In the genomic region with DNA sequence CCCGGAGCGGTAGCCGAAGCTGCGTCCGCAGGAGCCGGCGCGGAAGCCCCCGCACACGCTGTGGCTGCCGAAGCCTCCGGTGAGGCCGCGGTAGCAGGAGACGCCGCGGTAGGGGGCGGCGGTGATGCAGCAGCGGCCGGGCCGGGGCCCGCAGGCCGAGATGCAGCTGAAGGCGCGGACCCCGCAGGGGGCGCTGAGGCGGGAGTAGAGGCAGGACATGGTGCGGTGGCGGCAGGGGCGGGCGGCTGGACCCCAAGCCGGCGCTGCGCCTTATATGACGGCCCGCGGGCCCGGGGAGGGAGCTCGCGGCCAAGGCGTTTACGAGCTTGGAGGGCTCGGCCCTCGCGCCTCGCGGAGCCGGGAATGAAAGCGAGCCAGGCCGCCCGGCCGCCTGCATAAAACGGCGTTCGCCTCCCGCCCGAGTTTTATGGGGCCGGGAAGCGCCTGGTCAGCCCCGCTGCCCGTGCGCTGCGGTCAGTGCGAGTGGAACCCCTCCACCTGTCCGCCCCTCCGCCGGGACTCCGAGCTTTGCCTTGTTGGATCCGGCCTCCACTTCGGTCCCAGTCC, we compare ENCODE assay signal across 15 cellular contexts. TPM values are rescaled to one million over a fixed set of nuclear protein-coding genes. Genes with fewer than 3 reads are reported as not detected.
A peak's percentile ranks its signal among the peaks of the same experiment; 100 is the strongest.
DNase-seq lines count a peak whose midpoint lies in the region; ATAC-seq and TF ChIP-seq lines count a peak whose summit lies in the region.
"Had no signal": no experiment of that assay in that cellular context is flagged by ENCODE, and none has a peak within 500 bp of the region (broad histone marks: within the 10 kb centered on the region; RNA-seq: fewer than 3 reads in every experiment).

No MANE protein-coding gene starts in this region.

- CTCF ChIA-PET in AG04450 (lab: Charles Lee), result interaction anchor here (1.1 to 3.0 kb wide), 4 partner anchors 20 to 101 kb away, joined by 3 to 15 read pairs (median 6); no protein-coding TSS in a partner anchor

- H3K27ac Mint-ChIP-seq in glutamatergic neuron (ENCODE audit: unreplicated experiment) (no peak overlapping the region), neural crest cell (ENCODE audit: unreplicated experiment) (no peak overlapping the region)
- H3K27ac Mint-ChIP-seq: effector memory CD8-positive, alpha-beta T cell had no signal

- H3K36me3 ChIP-seq in RWPE2 (ENCODE audit: low read depth), result no peaks in the 10 kb centered on the region
- H3K36me3 ChIP-seq: BLaER1, SJSA1 had no signal

- POLR2A ChIA-PET in AG04450 (lab: Yijun Ruan, JAX), result interaction anchor here (1.5 kb wide), 1 partner anchor 14 kb away, joined by 7 read pairs; no protein-coding TSS in a partner anchor

- H3K4me3 ChIP-seq in AG04450 (ENCODE audit: low read depth, low read length), result peak overlapping the region; percentile 17; the same call in 1 of the 2 replicates
- H3K4me3 ChIP-seq in RWPE2 (ENCODE audit: severe bottlenecking), result no peak overlapping the region
- H3K4me3 ChIP-seq: BLaER1, lung, SJSA1 had no signal

- H3K27ac ChIP-seq in AG04450 (ENCODE audit: low read depth, low read length) (no peak overlapping the region), RWPE2 (ENCODE audit: poor library complexity, severe bottlenecking) (no peak overlapping the region), caudate nucleus (ENCODE audit: low read depth, low read length) (no peak overlapping the region)
- H3K27ac ChIP-seq: BLaER1, SJSA1 had no signal

- H3K4me1 Mint-ChIP-seq in glutamatergic neuron (ENCODE audit: low read depth, unreplicated experiment) (peaks cover 7% of the 10 kb centered on the region), neural crest cell (peaks cover 15% of the 10 kb centered on the region)

- H3K9me3 ChIP-seq in AG04450 (ENCODE audit: control insufficient read depth, insufficient read depth, low read length), result peaks cover 7% of the 10 kb centered on the region
- no peaks in the 10 kb centered on the region for H3K9me3 ChIP-seq in RWPE2 (ENCODE audit: severe bottlenecking)
- H3K9me3 ChIP-seq: SJSA1 had no signal

- DNase-seq in AG04450 (ENCODE audit: low read depth, low spot score) (no peak), RWPE2 (ENCODE audit: low spot score) (peak; percentile 35), glutamatergic neuron (peak; percentile 68), neural crest cell (ENCODE audit: low read depth, low spot score) (peak; percentile 40), caudate nucleus (lab: John Stamatoyannopoulos, UW) (no peak), NCI-H1105 treated with DMSO at 0.1 percent for 48 hours (lab: John Stamatoyannopoulos, UW) (no peak)
- no peak for DNase-seq in activated effector memory CD4-positive, alpha-beta T cell treated with anti-CD3 and anti-CD28 coated beads, Interleukin-2, amount 50 U/mL, for 16 hours
- DNase-seq: activated CD4-positive, alpha-beta T cell treated with anti-CD3 and anti-CD28 coated beads, Interleukin-2, amount 10 ng/mL, durations not matched to agents 24 days and 14 days; activated naive CD4-positive, alpha-beta T cell; effector memory CD8-positive, alpha-beta T cell; NCI-H510A treated with DMSO at 0.1 percent for 48 hours had no signal

- H3K27me3 Mint-ChIP-seq in glutamatergic neuron (ENCODE audit: unreplicated experiment) (peaks cover 7% of the 10 kb centered on the region), neural crest cell (ENCODE audit: low read depth) (peaks cover 65% of the 10 kb centered on the region)

- H3K4me1 ChIP-seq in RWPE2 (ENCODE audit: insufficient read depth, poor library complexity, severe bottlenecking), result no peaks in the 10 kb centered on the region

- H3K9me3 Mint-ChIP-seq in glutamatergic neuron (ENCODE audit: unreplicated experiment) (peaks cover 11% of the 10 kb centered on the region), neural crest cell (peaks cover 7% of the 10 kb centered on the region)
- H3K9me3 Mint-ChIP-seq: activated CD4-positive, alpha-beta T cell treated with anti-CD3 and anti-CD28 coated beads, Interleukin-2, amount 10 ng/mL, durations not matched to agents 24 days and 14 days; effector memory CD8-positive, alpha-beta T cell had no signal

- H3K27me3 ChIP-seq in AG04450 (ENCODE audit: control insufficient read depth, insufficient read depth, low read length) (peaks cover 52% of the 10 kb centered on the region), RWPE2 (ENCODE audit: insufficient read depth, poor library complexity, severe bottlenecking) (no peaks in the 10 kb centered on the region)
- H3K27me3 ChIP-seq: BLaER1, SJSA1 had no signal

- H3K36me3 Mint-ChIP-seq in glutamatergic neuron (ENCODE audit: unreplicated experiment) (no peaks in the 10 kb centered on the region), neural crest cell (ENCODE audit: low read depth) (no peaks in the 10 kb centered on the region)

- no peak for ATAC-seq in RWPE2 (ENCODE audit: low read depth)
- ATAC-seq in GM21526 (IDR thresholded peaks at IDR 0.05; ENCODE audit: low FRiP score, unreplicated experiment), result no peak
- ATAC-seq: effector memory CD8-positive, alpha-beta T cell had no signal

- H3K4me3 Mint-ChIP-seq in glutamatergic neuron (ENCODE audit: unreplicated experiment), result no peak overlapping the region
- H3K4me3 Mint-ChIP-seq in neural crest cell, result no peak overlapping the region
- H3K4me3 Mint-ChIP-seq: activated CD4-positive, alpha-beta T cell treated with anti-CD3 and anti-CD28 coated beads, Interleukin-2, amount 10 ng/mL, durations not matched to agents 24 days and 14 days; effector memory CD8-positive, alpha-beta T cell had no signal

- no peak for TF ChIP-seq CTCF in AG04450 (IDR thresholded peaks at IDR 0.05; ENCODE audit: low read depth, low read length)
- TF ChIP-seq CTCF in RWPE2 (IDR thresholded peaks at IDR 0.05; ENCODE audit: poor library complexity, severe bottlenecking), result no peak
- no peak for TF ChIP-seq CTCF in glutamatergic neuron (IDR thresholded peaks at IDR 0.05; ENCODE audit: partially characterized antibody, unreplicated experiment)
- no peak for TF ChIP-seq CTCF in neural crest cell (conservative IDR thresholded peaks at IDR 0.05)

RNA-seq across cellular contexts. Expression of a gene that starts 16.0 kb away (rescaled TPM):
- polyA plus RNA-seq in AG04450 (2011; rRNA removed), result 0.04 TPM in 1 of 2 replicates, not detected in the other
- not detected in 2 replicates for polyA minus RNA-seq in AG04450 (2011; rRNA and poly(A)+ RNA removed)
- total RNA-seq in glutamatergic neuron (ENCODE audit: unreplicated experiment) (not detected), neural crest cell (not detected in 2 replicates)

RNA-seq across cellular contexts. Expression of a gene that starts 25.4 kb away (rescaled TPM):
- polyA plus RNA-seq in AG04450 (2011; rRNA removed), result 1.0 and 4.6 TPM in 2 replicates
- polyA minus RNA-seq in AG04450 (2011; rRNA and poly(A)+ RNA removed), result 0.60 and 1.1 TPM in 2 replicates
- total RNA-seq in glutamatergic neuron (ENCODE audit: unreplicated experiment) (not detected), neural crest cell (not detected in 2 replicates)

RNA-seq across cellular contexts. Expression of a gene that starts 32.9 kb away (rescaled TPM):
- 0.24 and 2.3 TPM in 2 replicates for polyA plus RNA-seq in AG04450 (2011; rRNA removed)
- 0.23 and 0.39 TPM in 2 replicates for polyA minus RNA-seq in AG04450 (2011; rRNA and poly(A)+ RNA removed)
- total RNA-seq in glutamatergic neuron (ENCODE audit: unreplicated experiment) (not detected), neural crest cell (not detected in 2 replicates)
- total RNA-seq: activated CD4-positive, alpha-beta T cell treated with anti-CD3 and anti-CD28 coated beads, Interleukin-2, amount 10 ng/mL, durations not matched to agents 24 days and 14 days had no signal

Comparison
In these comparisons a context has a peak if more than half of its experiments do, and no peak if none do; other contexts are left out.
1. DNase-seq: peak in RWPE2 (single experiment), glutamatergic neuron (single experiment) and neural crest cell (single experiment); none in AG04450 (single experiment), caudate nucleus (0 of 61), NCI-H1105 treated with DMSO at 0.1 percent for 48 hours (single experiment) and activated effector memory CD4-positive, alpha-beta T cell treated with anti-CD3 and anti-CD28 coated beads, Interleukin-2, amount 50 U/mL, for 16 hours (single experiment).